19 cellular contexts compared by ENCODE assay signal in genomic region chr1:109725510-109725909, GRCh38. TPM values are rescaled to one million over a fixed set of nuclear protein-coding genes. Genes with fewer than 3 reads are reported as not detected.
DNase-seq lines count a peak whose midpoint lies in the region; ATAC-seq and TF ChIP-seq lines count a peak whose summit lies in the region.
"Had no signal": no experiment of that assay in that cellular context is flagged by ENCODE, and none has a peak within 500 bp of the region (broad histone marks: within the 10 kb centered on the region; RNA-seq: fewer than 3 reads in every experiment).

No MANE protein-coding gene starts in this region.

- no peak for TF ChIP-seq CTCF in Caco-2 (IDR thresholded peaks at IDR 0.05; ENCODE audit: insufficient read depth in 1 of 2, low read depth in 1 of 2, low read length in 1 of 2, severe bottlenecking in 1 of 2, unreplicated experiment in 1 of 2)

- no peaks in the 10 kb centered on the region for H3K27me3 ChIP-seq in Caco-2 (replicated peaks; ENCODE audit: control insufficient read depth, insufficient read depth, low read length)
- no peaks in the 10 kb centered on the region for H3K27me3 ChIP-seq in layer of hippocampus (ENCODE audit: control insufficient read depth, insufficient read depth, low read length)
- H3K27me3 ChIP-seq: BLaER1 had no signal

- BruUV-seq in Caco-2 (replicated peaks; lab: Mats Ljungman, UMichigan), result no TSS peak

- no peak overlapping the region for H3K4me3 ChIP-seq in Caco-2 (ENCODE audit: low read depth, low read length)
- H3K4me3 ChIP-seq in SK-N-MC, result 0 out of 2 replicates have a peak overlapping the region, but pooled peaks have one; percentile 22
- H3K4me3 ChIP-seq: A549, BLaER1 had no signal

- H3K27ac ChIP-seq in SK-N-MC (peak overlapping the region; percentile 74), layer of hippocampus (ENCODE audit: low read depth, low read length) (peak overlapping the region; percentile 38)
- H3K27ac ChIP-seq: A549, BLaER1 had no signal

- H3K36me3 ChIP-seq in Caco-2 (ENCODE audit: control insufficient read depth, insufficient read depth, low read length) (no peaks in the 10 kb centered on the region), SK-N-MC (ENCODE audit: insufficient read depth, low read length) (no peaks in the 10 kb centered on the region)
- H3K36me3 ChIP-seq: BLaER1 had no signal

- H3K4me1 ChIP-seq in Caco-2, result peaks cover 14% of the 10 kb centered on the region
- H3K4me1 ChIP-seq: A549 had no signal

- H3K4me3 Mint-ChIP-seq in Caco-2 (ENCODE audit: unreplicated experiment), result no peak overlapping the region
- no peak overlapping the region for H3K4me3 Mint-ChIP-seq in activated naive CD8-positive, alpha-beta T cell treated with anti-CD3 and anti-CD28 coated beads, Interleukin-2, amount 50 U/mL, for 24 hours
- H3K4me3 Mint-ChIP-seq: CD8-positive, alpha-beta T cell had no signal

- DNase-seq in Caco-2, result peak; percentile 13 to 64
- DNase-seq in SK-N-MC (ENCODE audit: low read depth, low spot score), result no peak
- DNase-seq in stimulated activated naive CD4-positive, alpha-beta T cell treated with Interleukin-2 at 50 U/mL for 16 hours (lab: John Stamatoyannopoulos, UW), result no peak
- no peak for DNase-seq in activated naive CD8-positive, alpha-beta T cell treated with anti-CD3 and anti-CD28 coated beads, Interleukin-2, amount 50 U/mL, for 24 hours
- DNase-seq in activated naive CD4-positive, alpha-beta T cell treated with Interleukin-2 at 50 U/mL for 16 hours, result no peak
- DNase-seq: CD8-positive, alpha-beta T cell; DMS53; EL; GOT3; NCI-H1092 treated with DMSO at 0.1 percent for 48 hours; NCI-H146; NCI-H2029 treated with DMSO at 0.1 percent for 48 hours; NCI-H2171 treated with DMSO at 0.1 percent for 48 hours; SK-N-SH had no signal

- no peak overlapping the region for H3K9ac ChIP-seq in SK-N-MC (ENCODE audit: insufficient read length)
- H3K9ac ChIP-seq: BLaER1, SK-N-SH had no signal

- CTCF ChIA-PET in Caco-2 (lab: Charles Lee), result interaction anchor here (1.2 kb wide), 1 partner anchor 48 kb away, joined by 3 read pairs; no protein-coding TSS in a partner anchor

- no peaks in the 10 kb centered on the region for H3K36me3 Mint-ChIP-seq in Caco-2 (ENCODE audit: insufficient read depth, unreplicated experiment)
- H3K36me3 Mint-ChIP-seq in activated naive CD8-positive, alpha-beta T cell treated with anti-CD3 and anti-CD28 coated beads, Interleukin-2, amount 50 U/mL, for 24 hours (ENCODE audit: low read depth), result no peaks in the 10 kb centered on the region
- H3K36me3 Mint-ChIP-seq: CD8-positive, alpha-beta T cell had no signal

- H3K27ac Mint-ChIP-seq in Caco-2 (ENCODE audit: unreplicated experiment), result no peak overlapping the region
- H3K27ac Mint-ChIP-seq in activated naive CD8-positive, alpha-beta T cell treated with anti-CD3 and anti-CD28 coated beads, Interleukin-2, amount 50 U/mL, for 24 hours, result no peak overlapping the region
- H3K27ac Mint-ChIP-seq: CD8-positive, alpha-beta T cell had no signal

- peaks cover 9% of the 10 kb centered on the region for H3K9me3 Mint-ChIP-seq in Caco-2 (ENCODE audit: unreplicated experiment)
- H3K9me3 Mint-ChIP-seq in activated naive CD8-positive, alpha-beta T cell treated with anti-CD3 and anti-CD28 coated beads, Interleukin-2, amount 50 U/mL, for 24 hours, result no peaks in the 10 kb centered on the region
- H3K9me3 Mint-ChIP-seq: CD8-positive, alpha-beta T cell had no signal

- intact Hi-C loops in Caco-2 (cut with micrococcal nuclease; ENCODE audit: unreplicated experiment), result no loop called here

- POLR2A ChIA-PET in Caco-2 (lab: Charles Lee), result no interaction called here

- ATAC-seq in activated naive CD8-positive, alpha-beta T cell treated with anti-CD3 and anti-CD28 coated beads, Interleukin-2, amount 50 U/mL, for 24 hours, result no peak
- ATAC-seq: A549; CD8-positive, alpha-beta T cell; Right ventricle myocardium inferior had no signal

- H3K27me3 Mint-ChIP-seq in Caco-2 (ENCODE audit: insufficient read depth, unreplicated experiment), result no peaks in the 10 kb centered on the region
- H3K27me3 Mint-ChIP-seq in activated naive CD8-positive, alpha-beta T cell treated with anti-CD3 and anti-CD28 coated beads, Interleukin-2, amount 50 U/mL, for 24 hours, result peaks cover 3% of the 10 kb centered on the region

- H3K9me3 ChIP-seq in Caco-2, result no peaks in the 10 kb centered on the region
- H3K9me3 ChIP-seq in SK-N-MC (ENCODE audit: low read depth, low read length), result no peaks in the 10 kb centered on the region
- H3K9me3 ChIP-seq: A549, SK-N-SH had no signal

- H3K4me1 Mint-ChIP-seq in Caco-2 (ENCODE audit: low read depth, unreplicated experiment), result no peaks in the 10 kb centered on the region
- H3K4me1 Mint-ChIP-seq in activated naive CD8-positive, alpha-beta T cell treated with anti-CD3 and anti-CD28 coated beads, Interleukin-2, amount 50 U/mL, for 24 hours, result no peaks in the 10 kb centered on the region

RNA-seq across cellular contexts. Expression of gene GSTM5, which starts 13.5 kb away (rescaled TPM):
- total RNA-seq in Caco-2 (2022), result 6.0 and 9.1 TPM in 2 replicates
- total RNA-seq: LHCN-M2 had no signal

RNA-seq across cellular contexts. Expression of gene GSTM3, which starts 15.3 kb away (rescaled TPM):
- 8.9 and 10.6 TPM in 2 replicates for total RNA-seq in Caco-2 (2022)

RNA-seq across cellular contexts. Expression of gene GSTM1, which starts 37.9 kb away (rescaled TPM):
- total RNA-seq in Caco-2 (2022), result not detected in 2 replicates
- total RNA-seq: Right ventricle myocardium inferior had no signal

RNA-seq across cellular contexts. Expression of gene EPS8L3, which starts 38.2 kb away (rescaled TPM):
- 15.3 and 18.5 TPM in 2 replicates for total RNA-seq in Caco-2 (2022)
- total RNA-seq: CD8-positive, alpha-beta T cell; LHCN-M2; Right ventricle myocardium inferior had no signal

RNA-seq across cellular contexts. Expression of gene GSTM2, which starts 57.7 kb away (rescaled TPM):
- total RNA-seq in Caco-2 (2022), result 0.84 and 1.7 TPM in 2 replicates

Comparison
In these comparisons a context has a peak if more than half of its experiments do, and no peak if none do; other contexts are left out.
1. DNase-seq: peak in Caco-2 (2 of 2); none in SK-N-MC (single experiment), stimulated activated naive CD4-positive, alpha-beta T cell treated with Interleukin-2 at 50 U/mL for 16 hours (single experiment), activated naive CD8-positive, alpha-beta T cell treated with anti-CD3 and anti-CD28 coated beads, Interleukin-2, amount 50 U/mL, for 24 hours (single experiment) and activated naive CD4-positive, alpha-beta T cell treated with Interleukin-2 at 50 U/mL for 16 hours (single experiment).